Comparison of ENCODE assay signal across 1 cellular context in the genomic region with DNA sequence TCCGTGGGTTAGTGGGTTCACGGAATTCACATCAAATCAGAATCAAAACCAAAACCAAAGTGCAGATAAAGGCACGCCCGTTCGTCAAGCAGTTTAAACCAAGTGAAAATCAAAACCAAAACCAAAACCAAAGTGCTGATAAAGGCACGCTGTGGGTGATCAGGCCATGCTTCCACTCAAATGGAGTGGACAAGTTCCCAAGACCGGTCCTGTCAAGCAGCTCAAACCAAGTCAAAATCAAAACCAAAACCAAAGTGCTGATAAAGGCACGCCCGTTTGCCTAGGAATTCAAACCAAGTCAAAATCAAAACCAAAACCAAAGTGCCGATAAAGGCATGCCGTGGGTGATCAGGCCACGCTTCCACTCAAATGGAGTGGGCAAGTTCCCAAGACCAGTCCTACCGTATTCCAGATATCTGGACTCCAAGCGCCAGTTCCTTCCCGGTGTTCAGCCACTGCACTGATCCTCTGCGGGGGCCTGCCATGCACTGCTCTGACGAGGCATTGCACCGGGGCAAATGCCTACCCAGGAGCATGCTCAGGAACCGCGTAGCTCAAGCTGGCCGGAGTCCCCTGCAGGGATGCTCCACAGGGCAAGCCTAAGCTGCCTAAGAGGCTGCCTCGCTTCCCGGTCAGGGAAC.
TF ChIP-seq lines count a peak whose summit lies in the region.

No MANE protein-coding gene starts in this region.

TF ChIP-seq in H1, 55 proteins besides CTCF, POLR2A, EP300 and RAD21:
- TF ChIP-seq, protein P1, sequence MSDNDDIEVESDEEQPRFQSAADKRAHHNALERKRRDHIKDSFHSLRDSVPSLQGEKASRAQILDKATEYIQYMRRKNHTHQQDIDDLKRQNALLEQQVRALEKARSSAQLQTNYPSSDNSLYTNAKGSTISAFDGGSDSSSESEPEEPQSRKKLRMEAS (IDR thresholded peaks at IDR 0.05) = peak; percentile 30; the same call in 1 of the 2 replicates
